11 cellular contexts compared by ENCODE assay signal in genomic region chr14:30624132-30624423, GRCh38. TPM values are rescaled to one million over a fixed set of nuclear protein-coding genes. Genes with fewer than 3 reads are reported as not detected.
A peak's percentile ranks its signal among the peaks of the same experiment; 100 is the strongest.
DNase-seq lines count a peak whose midpoint lies in the region; ATAC-seq and TF ChIP-seq lines count a peak whose summit lies in the region.
"Had no signal": no experiment of that assay in that cellular context is flagged by ENCODE, and none has a peak within 500 bp of the region (broad histone marks: within the 10 kb centered on the region; RNA-seq: fewer than 3 reads in every experiment).

No MANE protein-coding gene starts in this region.

- H3K79me2 ChIP-seq in HCT116 (ENCODE audit: insufficient read depth, low read length) = peaks cover 64% of the 10 kb centered on the region

- no TSS peak for BruUV-seq in HCT116 (replicated peaks; lab: Mats Ljungman, UMichigan)

- H3K9me3 ChIP-seq in CD4-positive, CD25-positive, alpha-beta regulatory T cell (ENCODE audit: control insufficient read depth in 2 of 2, low read length in 2 of 2) = no peaks in the 10 kb centered on the region
- H3K9me3 ChIP-seq in HCT116 (ENCODE audit: control insufficient read depth in 1 of 2, insufficient read depth in 1 of 2, low read depth in 1 of 2, low read length in 2 of 2) (no peaks in the 10 kb centered on the region), adipocyte (ENCODE audit: control insufficient read depth, low read length) (no peaks in the 10 kb centered on the region), upper lobe of left lung (no peaks in the 10 kb centered on the region)

- no peaks in the 10 kb centered on the region for H3K9me2 ChIP-seq in HCT116 (ENCODE audit: insufficient read depth)

- no peaks in the 10 kb centered on the region for H3K27me3 Mint-ChIP-seq in CD4-positive, CD25-positive, alpha-beta regulatory T cell
- no peaks in the 10 kb centered on the region for H3K27me3 Mint-ChIP-seq in naive thymus-derived CD8-positive, alpha-beta T cell

- H3K9me3 Mint-ChIP-seq in CD4-positive, CD25-positive, alpha-beta regulatory T cell = no peaks in the 10 kb centered on the region
- H3K9me3 Mint-ChIP-seq in naive thymus-derived CD8-positive, alpha-beta T cell = no peaks in the 10 kb centered on the region

- TF ChIP-seq EP300 in upper lobe of left lung (IDR thresholded peaks at IDR 0.05) = no peak

- peak overlapping the region; percentile 76; the same call in 1 of the 2 replicates for H3K4me2 ChIP-seq in HCT116 (ENCODE audit: low read length)

- TF ChIP-seq POLR2A in HCT116 (IDR thresholded peaks at IDR 0.05; ENCODE audit: borderline replicate concordance, extremely low read depth, insufficient read depth, insufficient read length) = no peak
- no peak for TF ChIP-seq POLR2A in upper lobe of left lung (IDR thresholded peaks at IDR 0.05)

- no peak overlapping the region for H2AFZ ChIP-seq in HCT116 (ENCODE audit: low read depth, low read length, poor library complexity, severe bottlenecking)

- H3K9ac ChIP-seq in HCT116 (ENCODE audit: low read length) = no peak overlapping the region
- no peak overlapping the region for H3K9ac ChIP-seq in adipocyte (ENCODE audit: low read length)

- DNase-seq in CD4-positive, CD25-positive, alpha-beta regulatory T cell = no peak
- DNase-seq in HCT116 (ENCODE audit: low read depth, low spot score) (no peak), adipocyte (ENCODE audit: low read depth) (no peak), left colon (no peak), HT-29 (ENCODE audit: low spot score) (no peak), upper lobe of left lung (no peak), left ventricle myocardium superior (no peak)
- no peak for DNase-seq in naive thymus-derived CD8-positive, alpha-beta T cell
- DNase-seq: activated CD8-positive, alpha-beta memory T cell treated with anti-CD3 and anti-CD28 coated beads for 24 hours; Right ventricle myocardium superior had no signal

- peak overlapping the region; percentile 53 to 99 (median 88) for H3K4me3 Mint-ChIP-seq in CD4-positive, CD25-positive, alpha-beta regulatory T cell
- peak overlapping the region in 9 of 10 donors; percentile 30 to 99 (median 61) for H3K4me3 Mint-ChIP-seq in naive thymus-derived CD8-positive, alpha-beta T cell

- H3K4me1 Mint-ChIP-seq in CD4-positive, CD25-positive, alpha-beta regulatory T cell = peaks cover 41 to 69% (median 50%) of the 10 kb centered on the region in 4 donors
- peaks cover 21 to 65% (median 46%) of the 10 kb centered on the region in 4 donors for H3K4me1 Mint-ChIP-seq in naive thymus-derived CD8-positive, alpha-beta T cell

- no peak for TF ChIP-seq RAD21 in HCT116 (IDR thresholded peaks at IDR 0.05; ENCODE audit: low read depth)

- no peaks in the 10 kb centered on the region for H4K20me1 ChIP-seq in HCT116 (ENCODE audit: insufficient read depth)

- peaks cover 7% of the 10 kb centered on the region for H3K36me3 Mint-ChIP-seq in CD4-positive, CD25-positive, alpha-beta regulatory T cell
- peaks cover 0 to 15% (median 0%) of the 10 kb centered on the region in 3 donors for H3K36me3 Mint-ChIP-seq in naive thymus-derived CD8-positive, alpha-beta T cell

- TF ChIP-seq CTCF in HCT116 (IDR thresholded peaks at IDR 0.05 in 2 of 3, conservative IDR thresholded peaks at IDR 0.05 in 1 of 3; ENCODE audit: borderline replicate concordance in 1 of 3, insufficient read depth in 1 of 3, low read depth in 2 of 3, low read length in 2 of 3) = no peak
- TF ChIP-seq CTCF in upper lobe of left lung (IDR thresholded peaks at IDR 0.05) = no peak

- RAD21 ChIA-PET in HCT116 (lab: Charles Lee; ENCODE audit: low non-redundant PET in 1 of 2, low total read pairs in 2 of 2, uncharacterized antibody in 2 of 2, unreplicated experiment in 2 of 2) = no interaction called here

- H3K27me3 ChIP-seq in CD4-positive, CD25-positive, alpha-beta regulatory T cell (ENCODE audit: control insufficient read depth, insufficient read depth, low read length) = no peaks in the 10 kb centered on the region
- H3K27me3 ChIP-seq in HCT116 (ENCODE audit: insufficient read depth, low read length) = no peaks in the 10 kb centered on the region
- no peaks in the 10 kb centered on the region for H3K27me3 ChIP-seq in adipocyte (replicated peaks; ENCODE audit: control insufficient read depth, insufficient read depth, low read length)
- no peaks in the 10 kb centered on the region for H3K27me3 ChIP-seq in upper lobe of left lung
- H3K27me3 ChIP-seq: cardiac muscle cell had no signal

- ATAC-seq in CD4-positive, CD25-positive, alpha-beta regulatory T cell (ENCODE audit: low read depth in 2 of 2) = no peak
- ATAC-seq in HCT116 (no peak), left colon (no peak), upper lobe of left lung (ENCODE audit: low FRiP score in 2 of 2) (no peak), left ventricle myocardium superior (no peak)
- ATAC-seq in naive thymus-derived CD8-positive, alpha-beta T cell = no peak

- intact Hi-C loops in HCT116 (cut with micrococcal nuclease) (no loop called here), left colon (cut with DNase I, micrococcal nuclease) (no loop called here), left ventricle myocardium superior (cut with micrococcal nuclease) (no loop called here)

- peaks cover 41% of the 10 kb centered on the region for H3K4me1 ChIP-seq in CD4-positive, CD25-positive, alpha-beta regulatory T cell (ENCODE audit: control insufficient read depth, insufficient read depth, low read length, poor library complexity, severe bottlenecking)
- H3K4me1 ChIP-seq in HCT116 (ENCODE audit: control insufficient read depth in 1 of 2, insufficient read depth in 2 of 2, low read length in 2 of 2) = peaks cover 3 to 24% of the 10 kb centered on the region in 2 experiments; a peak in 3 of 4 replicates
- H3K4me1 ChIP-seq in adipocyte (ENCODE audit: control insufficient read depth, insufficient read depth, low read length) = peaks cover 34% of the 10 kb centered on the region
- peaks cover 18 to 40% (median 28%) of the 10 kb centered on the region in 4 donors for H3K4me1 ChIP-seq in upper lobe of left lung

- CTCF ChIA-PET in HCT116 (lab: Charles Lee) = no interaction called here

- 94 to 97% methylated on average over 5 of the region's 5 CpGs for WGBS in upper lobe of left lung, 2 donors

- H3K4me3 ChIP-seq in CD4-positive, CD25-positive, alpha-beta regulatory T cell (ENCODE audit: low read depth, low read length) = peak overlapping the region; percentile 88
- H3K4me3 ChIP-seq in HCT116 (replicated peaks in 1 of 2; ENCODE audit: low read depth in 1 of 2, low read length in 2 of 2) (no peak overlapping the region), adipocyte (ENCODE audit: low read length) (peak overlapping the region; percentile 97), upper lobe of left lung (no peak overlapping the region)

- peaks cover 3% of the 10 kb centered on the region for H3K36me3 ChIP-seq in CD4-positive, CD25-positive, alpha-beta regulatory T cell (ENCODE audit: control insufficient read depth, insufficient read depth, low read length)
- H3K36me3 ChIP-seq in HCT116 (ENCODE audit: control insufficient read depth in 1 of 2, insufficient read depth in 2 of 2, low read length in 2 of 2) (no peaks in the 10 kb centered on the region), adipocyte (ENCODE audit: control insufficient read depth, insufficient read depth, low read length, severe bottlenecking) (peaks cover 6% of the 10 kb centered on the region), upper lobe of left lung (no peaks in the 10 kb centered on the region)
- H3K36me3 ChIP-seq: cardiac muscle cell had no signal

- H3K27ac ChIP-seq in CD4-positive, CD25-positive, alpha-beta regulatory T cell (ENCODE audit: insufficient read depth, low read length, poor library complexity, severe bottlenecking) = no peak overlapping the region
- H3K27ac ChIP-seq in HCT116 (ENCODE audit: low read depth, low read length) (no peak overlapping the region), upper lobe of left lung (no peak overlapping the region)
- H3K27ac ChIP-seq: cardiac muscle cell had no signal

- peak overlapping the region in 2 of 3 donors; percentile 15 to 65 for H3K27ac Mint-ChIP-seq in CD4-positive, CD25-positive, alpha-beta regulatory T cell
- H3K27ac Mint-ChIP-seq in naive thymus-derived CD8-positive, alpha-beta T cell = peak overlapping the region in 4 of 10 donors; percentile 7 to 58 (median 26)

- POLR2A ChIA-PET in HCT116 (lab: Charles Lee) = no interaction called here
- POLR2A ChIA-PET in naive thymus-derived CD8-positive, alpha-beta T cell (lab: Charles Lee) = no interaction called here

TF ChIP-seq in HCT116, 20 proteins besides CTCF, POLR2A, EP300 and RAD21 (continues in another document):
- no peak for TF ChIP-seq YY1 (IDR thresholded peaks at IDR 0.05; ENCODE audit: extremely low read depth, insufficient replicate concordance, low read depth, low read length)
- no peak for TF ChIP-seq CBX3 (IDR thresholded peaks at IDR 0.05; ENCODE audit: low read depth)
- TF ChIP-seq ATF3 (IDR thresholded peaks at IDR 0.05) = no peak
- TF ChIP-seq ZFX (IDR thresholded peaks at IDR 0.05) = no peak
- TF ChIP-seq TCF7L2 (IDR thresholded peaks at IDR 0.05; ENCODE audit: borderline replicate concordance, extremely low read depth, insufficient read depth, insufficient read length) = no peak
- no peak for TF ChIP-seq FOSL1 (IDR thresholded peaks at IDR 0.05; ENCODE audit: low read depth)
- TF ChIP-seq SIN3A (IDR thresholded peaks at IDR 0.05; ENCODE audit: low read depth) = no peak
- TF ChIP-seq POLR2AphosphoS5 (IDR thresholded peaks at IDR 0.05; ENCODE audit: low read depth, low read length) = no peak
- no peak for TF ChIP-seq CEBPB (IDR thresholded peaks at IDR 0.05; ENCODE audit: low read depth)

RNA-seq across cellular contexts. Expression of gene SCFD1, which starts 2.0 kb away (rescaled TPM):
- total RNA-seq in CD4-positive, CD25-positive, alpha-beta regulatory T cell = 86.6 TPM
- 10 to 100 TPM; 56.1 to 75.1 (median 62.4) TPM for polyA plus RNA-seq in CD4-positive, CD25-positive, alpha-beta regulatory T cell
- total RNA-seq in HCT116 (2021; ENCODE audit: unreplicated experiment) = 71.1 TPM
- 25.9 and 32.2 TPM in 2 replicates for polyA plus RNA-seq in HCT116 (2012)
- 10 to 100 TPM; 71.2 to 80.0 TPM for total RNA-seq in naive thymus-derived CD8-positive, alpha-beta T cell
- 10 to 100 TPM; 56.2 to 62.8 (median 57.5) TPM for polyA plus RNA-seq in naive thymus-derived CD8-positive, alpha-beta T cell
- 10 to 100 TPM; 77.8 to 79.1 TPM for total RNA-seq in left colon
- 30.6 and 41.0 TPM in 2 replicates for total RNA-seq in HT-29 (2014; rRNA removed; shearing (Covaris generic))
- 100 to 1,000 TPM in 2 of 6 donors, 10 to 100 TPM in 4; 26.1 to 132 (median 66.2) TPM for total RNA-seq in upper lobe of left lung
- total RNA-seq in left ventricle myocardium superior = 43.5 TPM

Comparison
In these comparisons a context has a peak if more than half of its experiments do, and no peak if none do; other contexts are left out.
1. H3K4me3 ChIP-seq: peak in CD4-positive, CD25-positive, alpha-beta regulatory T cell (single experiment) and adipocyte (single experiment); none in HCT116 (0 of 2) and upper lobe of left lung (0 of 4).